12 cellular contexts compared by ENCODE assay signal in genomic region chr17:41793749-41794602, GRCh38. TPM values are rescaled to one million over a fixed set of nuclear protein-coding genes. Genes with fewer than 3 reads are reported as not detected.
A peak's percentile ranks its signal among the peaks of the same experiment; 100 is the strongest.
DNase-seq lines count a peak whose midpoint lies in the region; ATAC-seq and TF ChIP-seq lines count a peak whose summit lies in the region.
"Had no signal": no experiment of that assay in that cellular context is flagged by ENCODE, and none has a peak within 500 bp of the region (broad histone marks: within the 10 kb centered on the region; RNA-seq: fewer than 3 reads in every experiment).

No MANE protein-coding gene starts in this region.

- no peak overlapping the region for H3K9ac ChIP-seq in BLaER1 treated with 17β-estradiol and CSF1 and Interleukin-3, amounts not matched to agents 10 nM and 100 nM
- H3K9ac ChIP-seq in neural progenitor cell: no peak overlapping the region
- H3K9ac ChIP-seq in MM.1S (ENCODE audit: low read length): no peak overlapping the region

- no peak overlapping the region for H3K4me3 Mint-ChIP-seq in neural progenitor cell
- H3K4me3 Mint-ChIP-seq: central memory CD8-positive, alpha-beta T cell; stimulated activated naive B cell treated with anti-CD40 and anti-IgM and Interleukin-4, amounts not matched to agents 10 μg/mL and 1 μg/mL and 100 μg/mL, for 72 hours; T-helper 1 cell treated with Interleukin-12 subunit alpha and Interleukin-12 subunit beta and Interleukin-4 antibody, amounts not matched to agents 30 μg/mL and 1 μg/mL, for 36 hours had no signal

- H3K4me1 Mint-ChIP-seq in neural progenitor cell: peaks cover 27% of the 10 kb centered on the region

- no peaks in the 10 kb centered on the region for H4K20me1 ChIP-seq in BLaER1 treated with 17β-estradiol and CSF1 and Interleukin-3, amounts not matched to agents 10 nM and 100 nM
- H4K20me1 ChIP-seq in neural progenitor cell (ENCODE audit: low read depth) (no peaks in the 10 kb centered on the region), MM.1S (ENCODE audit: insufficient read depth, low read length) (no peaks in the 10 kb centered on the region)

- WGBS in heart left ventricle, 4 donors: 45 to 53% (median 49%) methylated on average over 14 to 15 of the region's 15 CpGs

- TF ChIP-seq CTCF in heart left ventricle (IDR thresholded peaks at IDR 0.05): no peak
- TF ChIP-seq CTCF in neural progenitor cell (IDR thresholded peaks at IDR 0.05): peak; percentile 22
- no peak for TF ChIP-seq CTCF in MM.1S (IDR thresholded peaks at IDR 0.05; ENCODE audit: low read length)

- H3K4me1 ChIP-seq in BLaER1 treated with 17β-estradiol and CSF1 and Interleukin-3, amounts not matched to agents 10 nM and 100 nM: peaks cover 40 to 62% (median 46%) of the 10 kb centered on the region in 10 experiments
- H3K4me1 ChIP-seq in heart left ventricle (peaks cover 10 to 41% (median 31%) of the 10 kb centered on the region in 12 donors), neural progenitor cell (peaks cover 22% of the 10 kb centered on the region), MM.1S (ENCODE audit: low read length) (no peaks in the 10 kb centered on the region)

- H2AFZ ChIP-seq in neural progenitor cell (replicated peaks) (peak overlapping the region; percentile 26), MM.1S (ENCODE audit: low read length) (no peak overlapping the region)

- TF ChIP-seq POLR2A in heart left ventricle (IDR thresholded peaks at IDR 0.05): no peak

- H3K9me2 ChIP-seq in MM.1S (replicated peaks; ENCODE audit: insufficient read depth, low read length): no peaks in the 10 kb centered on the region

- no peak overlapping the region for H3K27ac ChIP-seq in BLaER1 treated with 17β-estradiol and CSF1 and Interleukin-3, amounts not matched to agents 10 nM and 100 nM
- peak overlapping the region; percentile 74 to 98 (median 92) for H3K27ac ChIP-seq in heart left ventricle
- H3K27ac ChIP-seq in neural progenitor cell: no peak overlapping the region
- H3K27ac ChIP-seq in MM.1S (ENCODE audit: low read length): no peak overlapping the region

- no peaks in the 10 kb centered on the region for H3K36me3 Mint-ChIP-seq in neural progenitor cell
- H3K36me3 Mint-ChIP-seq: stimulated activated naive B cell treated with anti-CD40 and anti-IgM and Interleukin-4, amounts not matched to agents 10 μg/mL and 1 μg/mL and 100 μg/mL, for 72 hours had no signal

- H3K27ac Mint-ChIP-seq in neural progenitor cell: no peak overlapping the region
- H3K27ac Mint-ChIP-seq: stimulated activated naive B cell treated with anti-CD40 and anti-IgM and Interleukin-4, amounts not matched to agents 10 μg/mL and 1 μg/mL and 100 μg/mL, for 72 hours; T-helper 1 cell treated with Interleukin-12 subunit alpha and Interleukin-12 subunit beta and Interleukin-4 antibody, amounts not matched to agents 30 μg/mL and 1 μg/mL, for 36 hours had no signal

- H3K27me3 Mint-ChIP-seq in neural progenitor cell (ENCODE audit: insufficient read depth, low read depth): peaks cover 12% of the 10 kb centered on the region
- H3K27me3 Mint-ChIP-seq: stimulated activated naive B cell treated with anti-CD40 and anti-IgM and Interleukin-4, amounts not matched to agents 10 μg/mL and 1 μg/mL and 100 μg/mL, for 72 hours had no signal

- peak overlapping the region; percentile 30 to 70 (median 57); a peak in 14 of 22 replicates for H3K4me2 ChIP-seq in BLaER1 treated with 17β-estradiol and CSF1 and Interleukin-3, amounts not matched to agents 10 nM and 100 nM
- H3K4me2 ChIP-seq in neural progenitor cell (peak overlapping the region; percentile 68), MM.1S (ENCODE audit: low read depth, low read length) (no peak overlapping the region)

- peak; percentile 44 for DNase-seq in T1000 (lab: John Stamatoyannopoulos, UW)
- peak in 1 of 5 donors; percentile 43 for DNase-seq in heart left ventricle
- peak; percentile 79 for DNase-seq in neural progenitor cell (ENCODE audit: low spot score)
- DNase-seq in MM.1S: no peak
- DNase-seq in 8988T: no peak
- DNase-seq in stimulated activated CD8-positive, alpha-beta memory T cell treated with anti-CD3 and anti-CD28 coated beads, Interleukin-4, amount 100 ng/mL, for 48 hours: no peak
- DNase-seq: KG1; stimulated activated naive B cell treated with anti-CD40 and anti-IgM and Interleukin-4, amounts not matched to agents 10 μg/mL and 1 μg/mL and 100 μg/mL, for 72 hours had no signal

- no peaks in the 10 kb centered on the region for H3K9me3 Mint-ChIP-seq in neural progenitor cell
- H3K9me3 Mint-ChIP-seq: central memory CD8-positive, alpha-beta T cell; stimulated activated naive B cell treated with anti-CD40 and anti-IgM and Interleukin-4, amounts not matched to agents 10 μg/mL and 1 μg/mL and 100 μg/mL, for 72 hours; T-helper 1 cell treated with Interleukin-12 subunit alpha and Interleukin-12 subunit beta and Interleukin-4 antibody, amounts not matched to agents 30 μg/mL and 1 μg/mL, for 36 hours had no signal

- peak; percentile 5 to 38 (median 20) for ATAC-seq in heart left ventricle
- ATAC-seq in HG03135 (IDR thresholded peaks at IDR 0.05; ENCODE audit: unreplicated experiment): no peak
- ATAC-seq: stimulated activated naive B cell treated with anti-CD40 and anti-IgM and Interleukin-4, amounts not matched to agents 10 μg/mL and 1 μg/mL and 100 μg/mL, for 72 hours had no signal

- no peaks in the 10 kb centered on the region for H3K27me3 ChIP-seq in BLaER1 treated with 17β-estradiol and CSF1 and Interleukin-3, amounts not matched to agents 10 nM and 100 nM
- H3K27me3 ChIP-seq in heart left ventricle (no peaks in the 10 kb centered on the region), neural progenitor cell (no peaks in the 10 kb centered on the region), MM.1S (replicated peaks; ENCODE audit: insufficient read depth, low read length) (no peaks in the 10 kb centered on the region)

- H3F3A ChIP-seq in neural progenitor cell (ENCODE audit: low read depth): peaks cover 18% of the 10 kb centered on the region
- H3F3A ChIP-seq in MM.1S (ENCODE audit: insufficient read depth, low read length): no peaks in the 10 kb centered on the region

- no peak overlapping the region for H3K4me3 ChIP-seq in BLaER1 treated with 17β-estradiol and CSF1 and Interleukin-3, amounts not matched to agents 10 nM and 100 nM
- peak overlapping the region in 6 of 12 donors; percentile 18 to 39 (median 30) for H3K4me3 ChIP-seq in heart left ventricle
- H3K4me3 ChIP-seq in neural progenitor cell: no peak overlapping the region
- H3K4me3 ChIP-seq in MM.1S (ENCODE audit: low read length): no peak overlapping the region

- H3K36me3 ChIP-seq in BLaER1 treated with 17β-estradiol and CSF1 and Interleukin-3, amounts not matched to agents 10 nM and 100 nM: no peaks in the 10 kb centered on the region
- no peaks in the 10 kb centered on the region for H3K36me3 ChIP-seq in heart left ventricle
- no peaks in the 10 kb centered on the region for H3K36me3 ChIP-seq in neural progenitor cell
- no peaks in the 10 kb centered on the region for H3K36me3 ChIP-seq in MM.1S (replicated peaks; ENCODE audit: insufficient read depth, low read length)

- H3K9me3 ChIP-seq in BLaER1 treated with 17β-estradiol and CSF1 and Interleukin-3, amounts not matched to agents 10 nM and 100 nM (replicated peaks in 1 of 11): no peaks in the 10 kb centered on the region
- H3K9me3 ChIP-seq in heart left ventricle (no peaks in the 10 kb centered on the region), neural progenitor cell (ENCODE audit: low read depth) (no peaks in the 10 kb centered on the region), MM.1S (replicated peaks; ENCODE audit: insufficient read depth, low read length) (no peaks in the 10 kb centered on the region)

- no peaks in the 10 kb centered on the region for H3K79me2 ChIP-seq in neural progenitor cell (ENCODE audit: low read depth)
- no peaks in the 10 kb centered on the region for H3K79me2 ChIP-seq in MM.1S (ENCODE audit: low read length)

- intact Hi-C loops in heart left ventricle (cut with DNase I): loop anchor here in 1 of 10 donors (5.0 kb wide), 1 partner anchor 47 kb away; no protein-coding TSS in a partner anchor

RNA-seq across cellular contexts. Expression of gene JUP, which starts 7.5 kb away (rescaled TPM):
- total RNA-seq in heart left ventricle (100 to 1,000 TPM; 143 to 503 (median 166) TPM), neural progenitor cell (ENCODE audit: low replicate concordance) (28.5 and 91.8 TPM in 2 replicates)
- 100 to 1,000 TPM in 1 of 2 donors, 10 to 100 TPM in 1; 94.6 to 148 TPM for polyA plus RNA-seq in heart left ventricle

RNA-seq across cellular contexts. Expression of gene P3H4, which starts 17.8 kb away (rescaled TPM):
- total RNA-seq in heart left ventricle (10 to 100 TPM in 1 of 9 donors, 1 to 10 TPM in 8; 2.2 to 10.1 (median 5.3) TPM), neural progenitor cell (ENCODE audit: low replicate concordance) (18.7 and 48.5 TPM in 2 replicates)
- polyA plus RNA-seq in heart left ventricle: 1 to 10 TPM; 4.2 to 9.4 TPM

RNA-seq across cellular contexts. Expression of gene FKBP10, which starts 18.8 kb away (rescaled TPM):
- total RNA-seq in heart left ventricle (10 to 100 TPM in 5 of 9 donors, 1 to 10 TPM in 4; 6.5 to 40.4 (median 12.5) TPM), neural progenitor cell (ENCODE audit: low replicate concordance) (108 and 231 TPM in 2 replicates)
- 10 to 100 TPM; 11.4 to 25.2 TPM for polyA plus RNA-seq in heart left ventricle

RNA-seq across cellular contexts. Expression of gene NT5C3B, which starts 42.1 kb away (rescaled TPM):
- total RNA-seq in heart left ventricle (10 to 100 TPM; 16.0 to 26.7 (median 24.1) TPM), neural progenitor cell (ENCODE audit: low replicate concordance) (99.5 and 106 TPM in 2 replicates)
- polyA plus RNA-seq in heart left ventricle: 10 to 100 TPM; 30.0 to 50.9 TPM

RNA-seq across cellular contexts. Expression of gene KLHL10, which starts 43.6 kb away (rescaled TPM):
- total RNA-seq in heart left ventricle: under 1 TPM in 1 of 9 donors, not detected in 8; 0.10 TPM
- polyA plus RNA-seq in heart left ventricle: under 1 TPM in 1 of 2 donors, not detected in 1; 0.08 TPM
- 0.65 TPM in 1 of 2 replicates, not detected in the other for total RNA-seq in neural progenitor cell (ENCODE audit: low replicate concordance)

Comparison
In these comparisons a context has a peak if more than half of its experiments do, and no peak if none do; other contexts are left out.
1. H3K27ac ChIP-seq: peak in heart left ventricle (12 of 12); none in BLaER1 treated with 17β-estradiol and CSF1 and Interleukin-3, amounts not matched to agents 10 nM and 100 nM (0 of 11), neural progenitor cell (single experiment) and MM.1S (single experiment).
2. DNase-seq: peak in T1000 (single experiment) and neural progenitor cell (single experiment); none in MM.1S (single experiment), 8988T (single experiment) and stimulated activated CD8-positive, alpha-beta memory T cell treated with anti-CD3 and anti-CD28 coated beads, Interleukin-4, amount 100 ng/mL, for 48 hours (single experiment).